ENCODE assay signal across 17 cellular contexts in the genomic region with DNA sequence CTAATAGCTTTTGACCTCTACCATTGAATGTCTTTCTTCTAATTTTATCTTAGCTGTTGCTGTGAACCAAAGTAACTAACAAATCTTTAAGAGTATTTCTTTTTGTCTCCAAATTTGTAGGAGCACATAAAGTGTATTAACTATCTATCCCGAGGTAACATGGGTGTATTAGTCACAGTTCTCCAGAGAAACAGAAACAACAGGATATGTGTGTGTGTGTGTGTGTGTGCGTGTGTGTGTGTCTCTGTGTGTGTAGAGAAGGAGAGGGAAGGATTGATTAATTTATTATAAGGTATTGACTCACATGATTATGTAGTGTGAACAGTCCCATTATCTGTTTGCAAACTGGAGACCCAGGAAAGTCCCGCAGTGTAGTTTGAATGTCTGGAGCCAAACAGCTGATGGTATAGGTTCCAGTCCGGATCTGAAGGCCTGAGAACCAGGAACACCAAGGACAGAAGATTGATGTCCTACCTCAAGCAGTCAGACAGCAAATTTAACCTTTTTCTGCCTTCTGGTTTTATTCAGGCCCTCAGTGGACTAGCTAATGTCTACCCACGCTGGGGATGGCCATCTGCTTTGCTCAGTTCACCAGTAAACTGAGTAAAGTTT. TPM values are rescaled to one million over a fixed set of nuclear protein-coding genes. Genes with fewer than 3 reads are reported as not detected.
DNase-seq lines count a peak whose midpoint lies in the region; ATAC-seq and TF ChIP-seq lines count a peak whose summit lies in the region.
"Had no signal": no experiment of that assay in that cellular context is flagged by ENCODE, and none has a peak within 500 bp of the region (broad histone marks: within the 10 kb centered on the region; RNA-seq: fewer than 3 reads in every experiment).

No MANE protein-coding gene starts in this region.

- DNase-seq in HK-2 (ENCODE audit: unreplicated experiment) (peak; percentile 39), fibroblast of gingiva (ENCODE audit: low read depth) (peak; percentile 24), progenitor cell of endocrine pancreas (ENCODE audit: low spot score, unreplicated experiment) (no peak), amygdala (lab: John Stamatoyannopoulos, UW) (no peak), ureter (ENCODE audit: low spot score) (no peak), NCI-H2227 (lab: John Stamatoyannopoulos, UW; ENCODE audit: unreplicated experiment) (no peak)
- no peak for DNase-seq in activated T-helper 2 cell treated with anti-CD3 and anti-CD28 coated beads, Interferon-gamma antibody, Interleukin-2, Interleukin-4, amounts not matched to agents 10 μg/mL and 5 μg/mL and 100 μg/mL, durations not matched to agents 14 hours and 24 hours and 36 hours (ENCODE audit: low spot score)
- DNase-seq in natural killer cell treated with Interleukin-12 subunit alpha and Interleukin-12 subunit beta and Interleukin-15 and Interleukin-18, amount 100 ng/mL, for 72 hours (ENCODE audit: low spot score) = no peak
- DNase-seq: activated CD4-positive, alpha-beta T cell treated with anti-CD3 and anti-CD28 coated beads for 36 hours; activated T-cell treated with anti-CD3 and anti-CD28 coated beads, Interleukin-2, amount 50 U/mL, for 24 hours; DMS53; effector CD4-positive, alpha-beta T cell; NCI-H187; NCI-H524 had no signal

- TF ChIP-seq CTCF in progenitor cell of endocrine pancreas (IDR thresholded peaks at IDR 0.05; ENCODE audit: unreplicated experiment) = no peak

- H3K27ac Mint-ChIP-seq in activated T-helper 2 cell treated with anti-CD3 and anti-CD28 coated beads, Interferon-gamma antibody, Interleukin-2, Interleukin-4, amounts not matched to agents 10 μg/mL and 5 μg/mL and 100 μg/mL, durations not matched to agents 14 hours and 24 hours and 36 hours = peak overlapping the region; percentile 0
- H3K27ac Mint-ChIP-seq in progenitor cell of endocrine pancreas = peak overlapping the region; percentile 14
- no peak overlapping the region for H3K27ac Mint-ChIP-seq in natural killer cell treated with Interleukin-12 subunit alpha and Interleukin-12 subunit beta and Interleukin-15 and Interleukin-18, amount 100 ng/mL, for 72 hours
- H3K27ac Mint-ChIP-seq: activated CD4-positive, alpha-beta T cell treated with anti-CD3 and anti-CD28 coated beads for 36 hours; activated T-cell treated with anti-CD3 and anti-CD28 coated beads, Interleukin-2, amount 50 U/mL, for 24 hours; nephron; stimulated activated memory B cell treated with anti-CD40 and anti-IgM and Interleukin-4, amounts not matched to agents 10 μg/mL and 1 μg/mL and 100 μg/mL, for 72 hours had no signal

- H3K4me1 Mint-ChIP-seq in activated T-helper 2 cell treated with anti-CD3 and anti-CD28 coated beads, Interferon-gamma antibody, Interleukin-2, Interleukin-4, amounts not matched to agents 10 μg/mL and 5 μg/mL and 100 μg/mL, durations not matched to agents 14 hours and 24 hours and 36 hours (ENCODE audit: low read depth) = peaks cover 48% of the 10 kb centered on the region
- peaks cover 30% of the 10 kb centered on the region for H3K4me1 Mint-ChIP-seq in progenitor cell of endocrine pancreas (ENCODE audit: low read depth)
- peaks cover 65% of the 10 kb centered on the region in 2 donors for H3K4me1 Mint-ChIP-seq in natural killer cell treated with Interleukin-12 subunit alpha and Interleukin-12 subunit beta and Interleukin-15 and Interleukin-18, amount 100 ng/mL, for 72 hours (ENCODE audit: low read depth in 2 of 2)

- no peaks in the 10 kb centered on the region for H3K27me3 Mint-ChIP-seq in activated T-helper 2 cell treated with anti-CD3 and anti-CD28 coated beads, Interferon-gamma antibody, Interleukin-2, Interleukin-4, amounts not matched to agents 10 μg/mL and 5 μg/mL and 100 μg/mL, durations not matched to agents 14 hours and 24 hours and 36 hours (ENCODE audit: low read depth)
- H3K27me3 Mint-ChIP-seq in progenitor cell of endocrine pancreas = no peaks in the 10 kb centered on the region
- H3K27me3 Mint-ChIP-seq in natural killer cell treated with Interleukin-12 subunit alpha and Interleukin-12 subunit beta and Interleukin-15 and Interleukin-18, amount 100 ng/mL, for 72 hours = no peaks in the 10 kb centered on the region
- H3K27me3 Mint-ChIP-seq: activated CD4-positive, alpha-beta T cell treated with anti-CD3 and anti-CD28 coated beads for 36 hours; activated T-cell treated with anti-CD3 and anti-CD28 coated beads, Interleukin-2, amount 50 U/mL, for 24 hours; stimulated activated memory B cell treated with anti-CD40 and anti-IgM and Interleukin-4, amounts not matched to agents 10 μg/mL and 1 μg/mL and 100 μg/mL, for 72 hours had no signal

- intact Hi-C loops in activated T-helper 2 cell treated with anti-CD3 and anti-CD28 coated beads, Interferon-gamma antibody, Interleukin-2, Interleukin-4, amounts not matched to agents 10 μg/mL and 5 μg/mL and 100 μg/mL, durations not matched to agents 14 hours and 24 hours and 36 hours (cut with micrococcal nuclease) = no loop called here

- H3K36me3 Mint-ChIP-seq in activated T-helper 2 cell treated with anti-CD3 and anti-CD28 coated beads, Interferon-gamma antibody, Interleukin-2, Interleukin-4, amounts not matched to agents 10 μg/mL and 5 μg/mL and 100 μg/mL, durations not matched to agents 14 hours and 24 hours and 36 hours (ENCODE audit: low read depth) = peaks cover 39% of the 10 kb centered on the region
- peaks cover 6% of the 10 kb centered on the region for H3K36me3 Mint-ChIP-seq in progenitor cell of endocrine pancreas (ENCODE audit: insufficient read depth)
- no peaks in the 10 kb centered on the region for H3K36me3 Mint-ChIP-seq in natural killer cell treated with Interleukin-12 subunit alpha and Interleukin-12 subunit beta and Interleukin-15 and Interleukin-18, amount 100 ng/mL, for 72 hours

- no peak overlapping the region for H3K4me3 Mint-ChIP-seq in activated T-helper 2 cell treated with anti-CD3 and anti-CD28 coated beads, Interferon-gamma antibody, Interleukin-2, Interleukin-4, amounts not matched to agents 10 μg/mL and 5 μg/mL and 100 μg/mL, durations not matched to agents 14 hours and 24 hours and 36 hours (ENCODE audit: low read depth)
- no peak overlapping the region for H3K4me3 Mint-ChIP-seq in progenitor cell of endocrine pancreas (ENCODE audit: low read depth)
- H3K4me3 Mint-ChIP-seq in natural killer cell treated with Interleukin-12 subunit alpha and Interleukin-12 subunit beta and Interleukin-15 and Interleukin-18, amount 100 ng/mL, for 72 hours = no peak overlapping the region
- H3K4me3 Mint-ChIP-seq: activated CD4-positive, alpha-beta T cell treated with anti-CD3 and anti-CD28 coated beads for 36 hours; activated T-cell treated with anti-CD3 and anti-CD28 coated beads, Interleukin-2, amount 50 U/mL, for 24 hours; nephron; stimulated activated memory B cell treated with anti-CD40 and anti-IgM and Interleukin-4, amounts not matched to agents 10 μg/mL and 1 μg/mL and 100 μg/mL, for 72 hours had no signal

- ATAC-seq in natural killer cell treated with Interleukin-12 subunit alpha and Interleukin-12 subunit beta and Interleukin-15 and Interleukin-18, amount 100 ng/mL, for 72 hours = no peak
- ATAC-seq: activated CD4-positive, alpha-beta T cell treated with anti-CD3 and anti-CD28 coated beads for 36 hours; sciatic nerve; stimulated activated memory B cell treated with anti-CD40 and anti-IgM and Interleukin-4, amounts not matched to agents 10 μg/mL and 1 μg/mL and 100 μg/mL, for 72 hours had no signal

- no peaks in the 10 kb centered on the region for H3K9me3 Mint-ChIP-seq in activated T-helper 2 cell treated with anti-CD3 and anti-CD28 coated beads, Interferon-gamma antibody, Interleukin-2, Interleukin-4, amounts not matched to agents 10 μg/mL and 5 μg/mL and 100 μg/mL, durations not matched to agents 14 hours and 24 hours and 36 hours
- H3K9me3 Mint-ChIP-seq in progenitor cell of endocrine pancreas (ENCODE audit: low read depth) = no peaks in the 10 kb centered on the region
- no peaks in the 10 kb centered on the region for H3K9me3 Mint-ChIP-seq in natural killer cell treated with Interleukin-12 subunit alpha and Interleukin-12 subunit beta and Interleukin-15 and Interleukin-18, amount 100 ng/mL, for 72 hours
- H3K9me3 Mint-ChIP-seq: activated T-cell treated with anti-CD3 and anti-CD28 coated beads, Interleukin-2, amount 50 U/mL, for 24 hours; stimulated activated memory B cell treated with anti-CD40 and anti-IgM and Interleukin-4, amounts not matched to agents 10 μg/mL and 1 μg/mL and 100 μg/mL, for 72 hours had no signal

RNA-seq across cellular contexts. Expression of a gene that starts 14.4 kb away (rescaled TPM):
- total RNA-seq in activated T-helper 2 cell treated with anti-CD3 and anti-CD28 coated beads, Interferon-gamma antibody, Interleukin-2, Interleukin-4, amounts not matched to agents 10 μg/mL and 5 μg/mL and 100 μg/mL, durations not matched to agents 14 hours and 24 hours and 36 hours = 24.7 and 26.4 TPM in 2 replicates
- total RNA-seq in progenitor cell of endocrine pancreas (30.6 and 31.4 TPM in 2 replicates), ureter (20.8 TPM)
- total RNA-seq in natural killer cell treated with Interleukin-12 subunit alpha and Interleukin-12 subunit beta and Interleukin-15 and Interleukin-18, amount 100 ng/mL, for 72 hours = 10 to 100 TPM; 25.4 to 30.3 TPM

RNA-seq across cellular contexts. Expression of a gene that starts 48.8 kb away (rescaled TPM):
- 72.8 and 76.1 TPM in 2 replicates for total RNA-seq in activated T-helper 2 cell treated with anti-CD3 and anti-CD28 coated beads, Interferon-gamma antibody, Interleukin-2, Interleukin-4, amounts not matched to agents 10 μg/mL and 5 μg/mL and 100 μg/mL, durations not matched to agents 14 hours and 24 hours and 36 hours
- total RNA-seq in progenitor cell of endocrine pancreas = 90.9 and 97.6 TPM in 2 replicates
- 10 to 100 TPM; 75.9 to 79.4 TPM for total RNA-seq in natural killer cell treated with Interleukin-12 subunit alpha and Interleukin-12 subunit beta and Interleukin-15 and Interleukin-18, amount 100 ng/mL, for 72 hours
- total RNA-seq in ureter = 95.1 TPM

Comparison
In these comparisons a context has a peak if more than half of its experiments do, and no peak if none do; other contexts are left out.
1. DNase-seq: peak in HK-2 (single experiment) and fibroblast of gingiva (single experiment); none in activated T-helper 2 cell treated with anti-CD3 and anti-CD28 coated beads, Interferon-gamma antibody, Interleukin-2, Interleukin-4, amounts not matched to agents 10 μg/mL and 5 μg/mL and 100 μg/mL, durations not matched to agents 14 hours and 24 hours and 36 hours (single experiment), progenitor cell of endocrine pancreas (single experiment), natural killer cell treated with Interleukin-12 subunit alpha and Interleukin-12 subunit beta and Interleukin-15 and Interleukin-18, amount 100 ng/mL, for 72 hours (single experiment), amygdala (0 of 56), ureter (single experiment) and NCI-H2227 (single experiment).
2. H3K27ac Mint-ChIP-seq: peak in activated T-helper 2 cell treated with anti-CD3 and anti-CD28 coated beads, Interferon-gamma antibody, Interleukin-2, Interleukin-4, amounts not matched to agents 10 μg/mL and 5 μg/mL and 100 μg/mL, durations not matched to agents 14 hours and 24 hours and 36 hours (single experiment) and progenitor cell of endocrine pancreas (single experiment); none in natural killer cell treated with Interleukin-12 subunit alpha and Interleukin-12 subunit beta and Interleukin-15 and Interleukin-18, amount 100 ng/mL, for 72 hours (0 of 2).